In the genomic region with DNA sequence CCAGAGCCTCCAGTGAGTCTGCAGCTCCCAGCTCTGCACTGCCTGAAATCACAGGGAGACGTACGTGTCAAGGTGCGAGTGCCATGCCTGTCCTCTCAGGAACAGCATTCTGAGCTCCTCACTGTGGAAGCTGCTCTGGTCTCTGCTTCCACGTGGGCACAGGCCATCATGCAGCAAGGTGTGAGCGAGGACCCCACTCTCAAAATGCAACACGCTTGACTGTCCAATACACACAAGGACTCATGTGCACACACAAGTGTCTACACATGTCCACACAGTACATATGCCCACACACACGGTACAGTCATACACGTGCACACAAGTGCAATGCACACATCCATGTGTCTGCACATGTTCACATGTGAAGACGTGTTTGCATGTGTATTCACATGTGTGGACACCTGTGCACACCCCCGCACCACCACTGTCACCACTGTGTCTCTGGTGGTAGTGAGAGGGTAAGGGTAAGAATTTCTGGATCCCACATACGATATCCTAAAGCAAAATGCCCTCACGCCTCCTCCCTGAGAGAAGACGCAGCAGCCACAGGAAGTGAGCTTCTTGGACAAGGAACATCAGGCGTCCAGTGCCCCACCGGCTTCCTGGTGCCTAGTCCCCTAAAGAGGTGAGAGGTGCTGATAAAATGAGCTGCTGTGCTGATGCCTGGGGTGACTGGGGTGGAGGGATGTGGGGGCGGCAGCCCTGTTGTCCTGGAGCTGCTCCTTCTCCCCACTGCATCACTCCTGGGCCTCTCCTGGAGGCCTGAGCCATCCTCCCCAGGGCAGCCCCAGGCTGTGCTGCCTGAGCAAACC, we compare ENCODE assay signal across 21 cellular contexts.
DNase-seq lines count a peak whose midpoint lies in the region; FAIRE-seq and TF ChIP-seq lines count a peak whose summit lies in the region.
"Had no signal": no experiment of that assay in that cellular context is flagged by ENCODE, and none has a peak within 500 bp of the region (broad histone marks: within the 10 kb centered on the region; RNA-seq: fewer than 3 reads in every experiment).

No MANE protein-coding gene starts in this region.

- H3K9me3 ChIP-seq in endodermal cell (ENCODE audit: control insufficient read depth, low read length) (no peaks in the 10 kb centered on the region), neural progenitor cell (ENCODE audit: low read depth) (no peaks in the 10 kb centered on the region), uterus (no peaks in the 10 kb centered on the region)
- H3K9me3 ChIP-seq: thyroid gland had no signal

- peaks cover 5% of the 10 kb centered on the region for H3K27me3 Mint-ChIP-seq in endodermal cell (ENCODE audit: insufficient read depth)
- peaks cover 4% of the 10 kb centered on the region for H3K27me3 Mint-ChIP-seq in neural progenitor cell (ENCODE audit: insufficient read depth, low read depth)

- H3K36me3 Mint-ChIP-seq in endodermal cell (ENCODE audit: low read depth) (peaks cover 3% of the 10 kb centered on the region), neural progenitor cell (peaks cover 2% of the 10 kb centered on the region)
- H3K36me3 Mint-ChIP-seq: IgD-negative memory B cell had no signal

- H3K79me2 ChIP-seq in neural progenitor cell (ENCODE audit: low read depth), result no peaks in the 10 kb centered on the region

- no peak overlapping the region for H3K27ac Mint-ChIP-seq in endodermal cell
- no peak overlapping the region for H3K27ac Mint-ChIP-seq in neural progenitor cell
- H3K27ac Mint-ChIP-seq: progenitor cell of endocrine pancreas; stimulated activated naive B cell treated with anti-CD40 and anti-IgM and Interleukin-4, amounts not matched to agents 10 μg/mL and 1 μg/mL and 100 μg/mL, for 72 hours had no signal

- no peak overlapping the region for H3K4me2 ChIP-seq in neural progenitor cell
- H3K4me2 ChIP-seq: BLaER1 treated with 17β-estradiol and CSF1 and Interleukin-3, amounts not matched to agents 10 nM and 100 nM had no signal

- intact Hi-C loops in uterus (cut with DNase I; ENCODE audit: low total_unique reads), result no loop called here

- H3K36me3 ChIP-seq in endodermal cell (ENCODE audit: control insufficient read depth, insufficient read depth, low read length) (no peaks in the 10 kb centered on the region), neural progenitor cell (no peaks in the 10 kb centered on the region), uterus (no peaks in the 10 kb centered on the region)
- H3K36me3 ChIP-seq: BLaER1 treated with 17β-estradiol and CSF1 and Interleukin-3, amounts not matched to agents 10 nM and 100 nM; thyroid gland had no signal

- no peak for FAIRE-seq in GM12891 (lab: Jason Lieb, UNC)
- FAIRE-seq: endothelial cell of umbilical vein had no signal

- H4K20me1 ChIP-seq in neural progenitor cell (ENCODE audit: low read depth), result no peaks in the 10 kb centered on the region
- H4K20me1 ChIP-seq: BLaER1 treated with 17β-estradiol and CSF1 and Interleukin-3, amounts not matched to agents 10 nM and 100 nM had no signal

- peak overlapping the region; percentile 75 for H2AFZ ChIP-seq in neural progenitor cell (replicated peaks)

- H3K27me3 ChIP-seq in endodermal cell (ENCODE audit: control insufficient read depth, insufficient read depth, low read length, poor library complexity, severe bottlenecking) (no peaks in the 10 kb centered on the region), neural progenitor cell (no peaks in the 10 kb centered on the region), uterus (no peaks in the 10 kb centered on the region)
- H3K27me3 ChIP-seq: BLaER1 treated with 17β-estradiol and CSF1 and Interleukin-3, amounts not matched to agents 10 nM and 100 nM; thyroid gland had no signal

- no peak overlapping the region for H3K27ac ChIP-seq in endodermal cell (ENCODE audit: low read depth, low read length)
- H3K27ac ChIP-seq in neural progenitor cell, result no peak overlapping the region
- H3K27ac ChIP-seq in uterus, result no peak overlapping the region
- H3K27ac ChIP-seq: BLaER1 treated with 17β-estradiol and CSF1 and Interleukin-3, amounts not matched to agents 10 nM and 100 nM; SK-N-MC; thyroid gland had no signal

- TF ChIP-seq POLR2A in uterus (IDR thresholded peaks at IDR 0.05) (no peak), GM12891 (IDR thresholded peaks at IDR 0.05; ENCODE audit: low read depth, low read length) (no peak)

- peaks cover 22% of the 10 kb centered on the region for H3K9me3 Mint-ChIP-seq in endodermal cell
- peaks cover 17% of the 10 kb centered on the region for H3K9me3 Mint-ChIP-seq in neural progenitor cell

- H3F3A ChIP-seq in neural progenitor cell (ENCODE audit: low read depth), result no peaks in the 10 kb centered on the region

- WGBS in endodermal cell (ENCODE audit: insufficient coverage in 1 of 2, insufficient read length in 1 of 2), 2 experiments, result 85 to 93% methylated on average over 11 to 16 of the region's 16 CpGs

- H3K9ac ChIP-seq in endodermal cell (ENCODE audit: extremely low read depth, low read length, poor library complexity, severe bottlenecking) (no peak overlapping the region), neural progenitor cell (peak overlapping the region; percentile 28)
- H3K9ac ChIP-seq: BLaER1 treated with 17β-estradiol and CSF1 and Interleukin-3, amounts not matched to agents 10 nM and 100 nM had no signal

- H3K4me1 ChIP-seq in endodermal cell (ENCODE audit: control insufficient read depth, insufficient read depth, low read length) (no peaks in the 10 kb centered on the region), neural progenitor cell (no peaks in the 10 kb centered on the region), uterus (no peaks in the 10 kb centered on the region)

- TF ChIP-seq CTCF in endodermal cell (conservative IDR thresholded peaks at IDR 0.05) (no peak), neural progenitor cell (IDR thresholded peaks at IDR 0.05) (no peak), uterus (IDR thresholded peaks at IDR 0.05) (no peak)

- DNase-seq in activated naive CD4-positive, alpha-beta T cell treated with anti-CD3 and anti-CD28 coated beads, Interleukin-2, amount 50 U/mL, for 16 hours, result peak; percentile 2
- no peak for DNase-seq in activated naive CD4-positive, alpha-beta T cell (lab: John Stamatoyannopoulos, UW)
- DNase-seq in endodermal cell, result peak; percentile 35
- no peak for DNase-seq in neural progenitor cell (ENCODE audit: low spot score)
- DNase-seq in uterus, result peak; percentile 8 to 11
- DNase-seq in COLO829 (ENCODE audit: low spot score), result no peak
- no peak for DNase-seq in GOT3 (lab: John Stamatoyannopoulos, UW)
- DNase-seq in GM12891 (ENCODE audit: insufficient read length, low spot score), result no peak
- DNase-seq: HCEC 1CT; midbrain; NCI-H2107; NCI-H524; stimulated activated CD4-positive, alpha-beta T cell treated with anti-CD3 and anti-CD28 coated beads, Interleukin-2, amount 100 ng/mL, for 24 hours; stimulated activated naive B cell treated with anti-CD40 and anti-IgM and Interleukin-4, amounts not matched to agents 10 μg/mL and 1 μg/mL and 100 μg/mL, for 72 hours; thyroid gland had no signal

- H3K4me1 Mint-ChIP-seq in endodermal cell (peaks cover 4% of the 10 kb centered on the region), neural progenitor cell (peaks cover 3% of the 10 kb centered on the region)
- H3K4me1 Mint-ChIP-seq: IgD-negative memory B cell; neural crest cell; stimulated activated naive B cell treated with anti-CD40 and anti-IgM and Interleukin-4, amounts not matched to agents 10 μg/mL and 1 μg/mL and 100 μg/mL, for 72 hours had no signal

- H3K4me3 ChIP-seq in endodermal cell (ENCODE audit: low read length) (no peak overlapping the region), neural progenitor cell (no peak overlapping the region), uterus (no peak overlapping the region)
- H3K4me3 ChIP-seq: BLaER1 treated with 17β-estradiol and CSF1 and Interleukin-3, amounts not matched to agents 10 nM and 100 nM; SK-N-MC; thyroid gland had no signal

- no peak overlapping the region for H3K4me3 Mint-ChIP-seq in endodermal cell
- H3K4me3 Mint-ChIP-seq in neural progenitor cell, result no peak overlapping the region
- H3K4me3 Mint-ChIP-seq: IgD-negative memory B cell; neural crest cell; stimulated activated naive B cell treated with anti-CD40 and anti-IgM and Interleukin-4, amounts not matched to agents 10 μg/mL and 1 μg/mL and 100 μg/mL, for 72 hours had no signal

TF ChIP-seq in GM12891, 5 proteins besides CTCF, POLR2A, EP300 and RAD21:
- TF ChIP-seq POU2F2 (IDR thresholded peaks at IDR 0.05; ENCODE audit: low read depth, low read length), result no peak
- TF ChIP-seq SPI1 (IDR thresholded peaks at IDR 0.05; ENCODE audit: low read depth, low read length), result no peak
- TF ChIP-seq POLR2AphosphoS5 (IDR thresholded peaks at IDR 0.05; ENCODE audit: low read depth, low read length), result no peak
- TF ChIP-seq PAX5 (IDR thresholded peaks at IDR 0.05; ENCODE audit: insufficient read depth, low read length, severe bottlenecking), result no peak
- no peak for TF ChIP-seq TAF1 (IDR thresholded peaks at IDR 0.05; ENCODE audit: low read depth, low read length)

Comparison
In these comparisons a context has a peak if more than half of its experiments do, and no peak if none do; other contexts are left out.
1. DNase-seq: peak in activated naive CD4-positive, alpha-beta T cell treated with anti-CD3 and anti-CD28 coated beads, Interleukin-2, amount 50 U/mL, for 16 hours (single experiment), endodermal cell (single experiment) and uterus (2 of 2); none in activated naive CD4-positive, alpha-beta T cell (0 of 4), neural progenitor cell (single experiment), COLO829 (single experiment), GOT3 (single experiment) and GM12891 (single experiment).